Comparison of ENCODE assay signal across 10 cellular contexts in the genomic region with DNA sequence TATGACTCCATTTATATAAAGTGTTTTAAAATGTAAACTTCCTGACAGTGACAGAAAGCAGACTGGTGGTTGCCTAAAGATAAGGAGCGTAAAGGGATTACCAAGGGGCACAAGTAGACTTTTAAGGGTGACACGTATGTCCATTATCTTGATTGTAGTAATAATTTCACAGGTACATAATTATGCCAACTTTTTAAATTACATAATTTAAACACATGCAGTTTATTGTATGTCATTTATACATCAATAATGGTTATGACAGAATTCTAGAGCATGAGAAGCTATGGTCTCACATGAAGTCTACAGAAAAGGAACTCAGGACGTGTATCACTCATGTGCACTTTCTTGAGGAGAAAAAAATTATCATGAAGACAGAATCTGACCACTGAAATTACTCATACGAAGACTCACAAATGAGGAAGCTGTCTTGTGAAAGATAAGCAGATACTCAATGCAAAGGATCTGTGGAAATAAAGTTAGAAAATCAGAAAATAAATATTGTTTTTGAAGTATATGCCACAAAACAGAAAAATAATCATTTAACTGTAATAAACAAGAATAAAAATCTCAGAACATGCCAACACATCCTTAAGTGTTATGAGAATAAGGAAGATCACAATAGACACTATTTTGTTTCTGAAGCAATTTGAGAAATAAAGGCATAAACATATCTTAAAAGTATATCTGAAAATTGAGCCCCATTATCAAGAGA.
DNase-seq lines count a peak whose midpoint lies in the region; ATAC-seq lines count a peak whose summit lies in the region.
"Had no signal": no experiment of that assay in that cellular context is flagged by ENCODE, and none has a peak within 500 bp of the region (broad histone marks: within the 10 kb centered on the region; RNA-seq: fewer than 3 reads in every experiment).

No MANE protein-coding gene starts in this region.

- intact Hi-C loops in dendritic cell treated with granulocyte-macrophage colony-stimulating factor and Interleukin-4, amounts not matched to agents 40 ng/mL and 50 ng/mL, for 4 days (cut with micrococcal nuclease) = no loop called here
- intact Hi-C loops in Right ventricle myocardium inferior (cut with DNase I) = no loop called here

- H3K27me3 Mint-ChIP-seq in dendritic cell treated with granulocyte-macrophage colony-stimulating factor and Interleukin-4, amounts not matched to agents 40 ng/mL and 50 ng/mL, for 4 days = no peaks in the 10 kb centered on the region

- peak; percentile 95 for DNase-seq in GF-D8 (lab: John Stamatoyannopoulos, UW)
- DNase-seq in HS-5 (ENCODE audit: low read depth) = peak; percentile 83
- DNase-seq in Right ventricle myocardium inferior (ENCODE audit: missing footprints) = no peak
- no peak for DNase-seq in inferior parietal cortex (ENCODE audit: extremely low spot score)
- no peak for DNase-seq in NCI-H2107 (lab: John Stamatoyannopoulos, UW)
- DNase-seq in DMS114 treated with DMSO at 0.1 percent for 48 hours (lab: John Stamatoyannopoulos, UW; ENCODE audit: unreplicated experiment) = no peak
- DNase-seq: activated effector memory CD4-positive, alpha-beta T cell treated with anti-CD3 and anti-CD28 coated beads, Interleukin-2, amount 50 U/mL, for 16 hours; NCI-H2029 treated with DMSO at 0.1 percent for 48 hours had no signal

- no peak overlapping the region for H3K4me3 Mint-ChIP-seq in dendritic cell treated with granulocyte-macrophage colony-stimulating factor and Interleukin-4, amounts not matched to agents 40 ng/mL and 50 ng/mL, for 4 days

- peaks cover 54% of the 10 kb centered on the region for H3K4me1 Mint-ChIP-seq in dendritic cell treated with granulocyte-macrophage colony-stimulating factor and Interleukin-4, amounts not matched to agents 40 ng/mL and 50 ng/mL, for 4 days (ENCODE audit: low read depth)

- peaks cover 13% of the 10 kb centered on the region for H3K36me3 Mint-ChIP-seq in dendritic cell treated with granulocyte-macrophage colony-stimulating factor and Interleukin-4, amounts not matched to agents 40 ng/mL and 50 ng/mL, for 4 days (ENCODE audit: low read depth)

- H3K9me3 Mint-ChIP-seq in dendritic cell treated with granulocyte-macrophage colony-stimulating factor and Interleukin-4, amounts not matched to agents 40 ng/mL and 50 ng/mL, for 4 days = no peaks in the 10 kb centered on the region

- peak overlapping the region; percentile 34 for H3K27ac Mint-ChIP-seq in dendritic cell treated with granulocyte-macrophage colony-stimulating factor and Interleukin-4, amounts not matched to agents 40 ng/mL and 50 ng/mL, for 4 days

- ATAC-seq in GM21528 (IDR thresholded peaks at IDR 0.05; ENCODE audit: low FRiP score, unreplicated experiment) = peak; percentile 70
- ATAC-seq in Right ventricle myocardium inferior = no peak

Comparison
In these comparisons a context has a peak if more than half of its experiments do, and no peak if none do; other contexts are left out.
1. DNase-seq: peak in GF-D8 (single experiment) and HS-5 (single experiment); none in Right ventricle myocardium inferior (single experiment), inferior parietal cortex (single experiment), NCI-H2107 (single experiment) and DMS114 treated with DMSO at 0.1 percent for 48 hours (single experiment).